8 cellular contexts compared by ENCODE assay signal in genomic region chr17:82051776-82052637, GRCh38. TPM values are rescaled to one million over a fixed set of nuclear protein-coding genes. Genes with fewer than 3 reads are reported as not detected.
DNase-seq lines count a peak whose midpoint lies in the region; ATAC-seq lines count a peak whose summit lies in the region.

Gene GPS1, plus strand, starts transcription at chr17:82051898. Its CDS starts 34 bp downstream, at chr17:82051932.
Gene RFNG, minus strand, starts transcription at chr17:82051811. Its CDS starts 45 bp downstream, at chr17:82051766.

- peak within 1 kb of the TSS; percentile 84 for H3K4me3 Mint-ChIP-seq in activated CD4-positive, alpha-beta memory T cell treated with anti-CD3 and anti-CD28 coated beads, Interleukin-2, amount 10 ng/mL, durations not matched to agents 7 days and 5 days

- H3K27me3 Mint-ChIP-seq in activated CD4-positive, alpha-beta memory T cell treated with anti-CD3 and anti-CD28 coated beads, Interleukin-2, amount 10 ng/mL, durations not matched to agents 7 days and 5 days, result no peaks in the 10 kb centered on the region

- peaks cover 8% of the 10 kb centered on the region for H3K4me1 ChIP-seq in ectodermal cell (ENCODE audit: control insufficient read depth, insufficient read depth, low read length)

- H3K36me3 ChIP-seq in ectodermal cell (ENCODE audit: control insufficient read depth, insufficient read depth, low read length), result peaks cover 36% of the 10 kb centered on the region

- DNase-seq in EL, result peak; percentile 62
- DNase-seq in NCI-H345 treated with DMSO at 0.1 percent for 48 hours (lab: John Stamatoyannopoulos, UW; ENCODE audit: unreplicated experiment), result peak; percentile 74
- DNase-seq in activated CD4-positive, alpha-beta memory T cell treated with anti-CD3 and anti-CD28 coated beads, Interleukin-2, amount 10 ng/mL, durations not matched to agents 7 days and 5 days, result peak; percentile 85
- DNase-seq in lung microvascular endothelial cell (ENCODE audit: low read depth in 2 of 2), result peak; percentile 57 to 58
- peak; percentile 72 to 85 (median 72) for DNase-seq in stimulated activated CD4-positive, alpha-beta T cell treated with anti-CD3 and anti-CD28 coated beads, TNF-alpha, amount 100 ng/mL, for 24 hours (ENCODE audit: low read depth in 3 of 3)
- DNase-seq in NCI-H1048 (lab: John Stamatoyannopoulos, UW), result no peak

- POLR2A ChIA-PET in activated CD4-positive, alpha-beta memory T cell treated with anti-CD3 and anti-CD28 coated beads, Interleukin-2, amount 10 ng/mL, durations not matched to agents 7 days and 5 days (lab: Charles Lee), result interaction anchor here (0.6 to 4.3 kb wide), 6 partner anchors 12 to 50 kb away, joined by 3 to 27 read pairs (median 4); partner anchors contain the start of genes DCXR and DUS1L

- no peaks in the 10 kb centered on the region for H3K9me3 ChIP-seq in ectodermal cell (ENCODE audit: control insufficient read depth, low read length)

- H3K27ac Mint-ChIP-seq in activated CD4-positive, alpha-beta memory T cell treated with anti-CD3 and anti-CD28 coated beads, Interleukin-2, amount 10 ng/mL, durations not matched to agents 7 days and 5 days, result peak within 1 kb of the TSS; percentile 78

- no peaks in the 10 kb centered on the region for H3K9me3 Mint-ChIP-seq in activated CD4-positive, alpha-beta memory T cell treated with anti-CD3 and anti-CD28 coated beads, Interleukin-2, amount 10 ng/mL, durations not matched to agents 7 days and 5 days

- no peaks in the 10 kb centered on the region for H3K27me3 ChIP-seq in ectodermal cell (ENCODE audit: control insufficient read depth, insufficient read depth, low read length, poor library complexity, severe bottlenecking)

- peak within 1 kb of the TSS; percentile 62 for H3K4me3 ChIP-seq in ectodermal cell (ENCODE audit: insufficient read depth, low read depth, low read length)

- peaks cover 25% of the 10 kb centered on the region for H3K4me1 Mint-ChIP-seq in activated CD4-positive, alpha-beta memory T cell treated with anti-CD3 and anti-CD28 coated beads, Interleukin-2, amount 10 ng/mL, durations not matched to agents 7 days and 5 days

- WGBS in ectodermal cell, 2 experiments, result 1% methylated on average over 94 of the region's 94 CpGs

- no peak within 1 kb of the TSS for H3K27ac ChIP-seq in ectodermal cell (ENCODE audit: insufficient read depth, low read depth, low read length, poor library complexity, severe bottlenecking)

- CTCF ChIA-PET in activated CD4-positive, alpha-beta memory T cell treated with anti-CD3 and anti-CD28 coated beads, Interleukin-2, amount 10 ng/mL, durations not matched to agents 7 days and 5 days (lab: Charles Lee), result interaction anchor here (2.0 kb wide), 1 partner anchor 14 kb away, joined by 9 read pairs; the partner anchor contains the start of gene DCXR

- peaks cover 12% of the 10 kb centered on the region for H3K36me3 Mint-ChIP-seq in activated CD4-positive, alpha-beta memory T cell treated with anti-CD3 and anti-CD28 coated beads, Interleukin-2, amount 10 ng/mL, durations not matched to agents 7 days and 5 days (ENCODE audit: low read depth)

- peak; percentile 40 for ATAC-seq in HG02588 (IDR thresholded peaks at IDR 0.05; ENCODE audit: unreplicated experiment)

RNA-seq across cellular contexts. Expression of gene GPS1, which starts in this region (rescaled TPM):
- total RNA-seq in activated CD4-positive, alpha-beta memory T cell treated with anti-CD3 and anti-CD28 coated beads, Interleukin-2, amount 10 ng/mL, durations not matched to agents 7 days and 5 days, result 10 to 100 TPM; 69.0 to 75.6 TPM
- polyA plus RNA-seq in ectodermal cell (2013, experiment 1 of 4), result 141 TPM
- polyA plus RNA-seq in ectodermal cell (2013, experiment 2 of 4), result 137 TPM
- 109 TPM for polyA plus RNA-seq in ectodermal cell (2013, experiment 3 of 4)
- polyA plus RNA-seq in ectodermal cell (2013, experiment 4 of 4), result 113 TPM
- 61.9 and 64.1 TPM in 2 replicates for total RNA-seq in lung microvascular endothelial cell

RNA-seq across cellular contexts. Expression of gene RFNG, which starts in this region (rescaled TPM):
- 10 to 100 TPM; 26.3 to 28.4 TPM for total RNA-seq in activated CD4-positive, alpha-beta memory T cell treated with anti-CD3 and anti-CD28 coated beads, Interleukin-2, amount 10 ng/mL, durations not matched to agents 7 days and 5 days
- 40.9 TPM for polyA plus RNA-seq in ectodermal cell (2013, experiment 1 of 4)
- polyA plus RNA-seq in ectodermal cell (2013, experiment 2 of 4), result 35.2 TPM
- polyA plus RNA-seq in ectodermal cell (2013, experiment 3 of 4), result 32.7 TPM
- 41.1 TPM for polyA plus RNA-seq in ectodermal cell (2013, experiment 4 of 4)
- 10.0 and 16.3 TPM in 2 replicates for total RNA-seq in lung microvascular endothelial cell
